In the genomic region with DNA sequence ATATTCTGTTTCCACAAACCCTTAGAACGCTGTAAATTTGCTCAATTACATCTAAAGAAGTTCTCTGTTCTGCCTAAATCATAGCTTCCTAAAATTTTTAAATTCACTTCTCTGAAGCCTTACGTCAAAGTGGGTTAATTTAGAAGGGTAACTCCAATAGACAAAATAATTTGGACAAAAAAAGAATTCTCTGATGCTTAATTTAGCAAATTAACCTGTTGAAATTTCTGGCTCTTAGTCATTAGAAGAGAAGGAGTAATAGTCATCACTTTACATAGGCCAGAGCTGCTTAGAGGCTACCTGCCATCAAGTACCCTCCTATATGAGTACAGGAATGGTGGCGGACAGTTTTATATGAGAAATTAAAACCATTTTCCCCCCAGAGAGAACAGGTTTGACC, we compare ENCODE assay signal across 10 cellular contexts. TPM values are rescaled to one million over a fixed set of nuclear protein-coding genes. Genes with fewer than 3 reads are reported as not detected.
DNase-seq lines count a peak whose midpoint lies in the region; TF ChIP-seq lines count a peak whose summit lies in the region.
"Had no signal": no experiment of that assay in that cellular context is flagged by ENCODE, and none has a peak within 500 bp of the region (broad histone marks: within the 10 kb centered on the region; RNA-seq: fewer than 3 reads in every experiment).

No MANE protein-coding gene starts in this region.

- H3K4me3 Mint-ChIP-seq in neural crest cell, result peak overlapping the region; percentile 60
- no peak overlapping the region for H3K4me3 Mint-ChIP-seq in CD14-positive monocyte

- H3K27ac ChIP-seq in mammary epithelial cell (ENCODE audit: insufficient read depth, low read depth, low read length), result peak overlapping the region; percentile 98
- no peak overlapping the region for H3K27ac ChIP-seq in colonic mucosa
- no peak overlapping the region for H3K27ac ChIP-seq in RWPE1

- BruUV-seq in mammary epithelial cell (replicated peaks; lab: Mats Ljungman, UMichigan), result TSS peak; percentile 5

- no peaks in the 10 kb centered on the region for H3K27me3 ChIP-seq in mammary epithelial cell (ENCODE audit: insufficient read depth, low read length)
- no peaks in the 10 kb centered on the region for H3K27me3 ChIP-seq in colonic mucosa

- H3K4me1 ChIP-seq in mammary epithelial cell (ENCODE audit: insufficient read depth, low read length) (peaks cover 39% of the 10 kb centered on the region), colonic mucosa (peaks cover 9% of the 10 kb centered on the region)

- H3K4me2 ChIP-seq in mammary epithelial cell (ENCODE audit: insufficient read depth, low read depth, low read length), result peak overlapping the region; percentile 93

- H3K9me3 Mint-ChIP-seq in neural crest cell (no peaks in the 10 kb centered on the region), CD14-positive monocyte (peaks cover 0 to 2% (median 0%) of the 10 kb centered on the region in 7 donors)

- H3K9ac ChIP-seq in mammary epithelial cell (ENCODE audit: insufficient read depth, low read length) (no peak overlapping the region), colonic mucosa (ENCODE audit: low read depth in 2 of 2, low read length in 2 of 2) (no peak overlapping the region)

- H3K4me3 ChIP-seq in AG10803 (ENCODE audit: low read length) (peak overlapping the region; percentile 92), HFF-Myc (replicated peaks; ENCODE audit: low read depth, low read length) (peak overlapping the region; percentile 68; the same call in 1 of the 2 replicates), mammary epithelial cell (replicated peaks in 1 of 3; ENCODE audit: insufficient read depth in 1 of 3, low read depth in 2 of 3, low read length in 3 of 3) (peak overlapping the region; percentile 48 to 99 (median 77)), colonic mucosa (no peak overlapping the region)

- CTCF ChIA-PET in mammary epithelial cell (lab: Charles Lee; ENCODE audit: low non-redundant PET) (no interaction called here), RWPE1 (lab: Yijun Ruan, JAX) (interaction anchor here (0.6 to 0.7 kb wide), 2 partner anchors 263 to 660 kb away, joined by 3 read pairs; no protein-coding TSS in a partner anchor)

- H4K20me1 ChIP-seq in mammary epithelial cell (ENCODE audit: insufficient read depth, low read length), result peaks cover 25% of the 10 kb centered on the region

- H3K79me2 ChIP-seq in mammary epithelial cell (ENCODE audit: insufficient read depth, low read length), result peaks cover 86% of the 10 kb centered on the region

- H3K27ac Mint-ChIP-seq in neural crest cell (ENCODE audit: unreplicated experiment) (no peak overlapping the region), CD14-positive monocyte (peak overlapping the region in 1 of 7 donors; percentile 43)

- DNase-seq in AG10803 (ENCODE audit: low read depth), result no peak
- no peak for DNase-seq in HFF-Myc (ENCODE audit: extremely low read depth, low read depth)
- DNase-seq in mammary epithelial cell, result no peak
- no peak for DNase-seq in neural crest cell (ENCODE audit: low read depth, low spot score)
- DNase-seq in NCI-H82 treated with DMSO at 0.1 percent for 48 hours (lab: John Stamatoyannopoulos, UW; ENCODE audit: unreplicated experiment), result no peak
- no peak for DNase-seq in colonic mucosa
- no peak for DNase-seq in CD14-positive monocyte (ENCODE audit: low spot score)
- DNase-seq in RWPE1 (ENCODE audit: low spot score), result no peak
- DNase-seq: activated CD4-positive, alpha-beta T cell treated with anti-CD3 and anti-CD28 coated beads for 4 hours; NCI-H2171 had no signal

- in situ Hi-C loops in mammary epithelial cell (cut with MboI; ENCODE audit: low sequenced_read_pairs in 2 of 2), result loop anchor here in 1 of 2 donors (25.0 kb wide), 1 partner anchor 254 kb away; no protein-coding TSS in a partner anchor

- intact Hi-C loops in mammary epithelial cell (cut with micrococcal nuclease) (loop anchor here (1.0 to 10.0 kb wide), 3 partner anchors 57 to 637 kb away; no protein-coding TSS in a partner anchor), colonic mucosa (cut with DNase I) (no loop called here), CD14-positive monocyte (cut with micrococcal nuclease) (loop anchor here in 1 of 2 donors (5.0 kb wide), 1 partner anchor 36 kb away; no protein-coding TSS in a partner anchor)

- no peaks in the 10 kb centered on the region for H3K36me3 Mint-ChIP-seq in neural crest cell (ENCODE audit: low read depth)
- peaks cover 10 to 21% of the 10 kb centered on the region in 2 donors for H3K36me3 Mint-ChIP-seq in CD14-positive monocyte

- H2AFZ ChIP-seq in mammary epithelial cell (ENCODE audit: low read depth, low read length), result no peak overlapping the region

- TF ChIP-seq CTCF in AG10803 (conservative IDR thresholded peaks at IDR 0.05; ENCODE audit: low read length) (no peak), HFF-Myc (IDR thresholded peaks at IDR 0.05; ENCODE audit: low read depth, low read length, missing control alignments) (no peak), mammary epithelial cell (conservative IDR thresholded peaks at IDR 0.05 in 1 of 2, IDR thresholded peaks at IDR 0.05 in 1 of 2; ENCODE audit: extremely low read depth in 1 of 2, insufficient read depth in 1 of 2, low read depth in 1 of 2, low read length in 2 of 2) (no peak), neural crest cell (conservative IDR thresholded peaks at IDR 0.05) (no peak), colonic mucosa (IDR thresholded peaks at IDR 0.05) (no peak), CD14-positive monocyte (IDR thresholded peaks at IDR 0.05) (no peak), RWPE1 (conservative IDR thresholded peaks at IDR 0.05; ENCODE audit: low read depth) (no peak)

- H3K36me3 ChIP-seq in mammary epithelial cell (ENCODE audit: insufficient read depth, low read length) (peaks cover 12% of the 10 kb centered on the region), colonic mucosa (no peaks in the 10 kb centered on the region)

- H3K27me3 Mint-ChIP-seq in neural crest cell (ENCODE audit: low read depth) (peaks cover 24% of the 10 kb centered on the region), CD14-positive monocyte (ENCODE audit: low read depth in 3 of 3) (peaks cover 6 to 28% (median 12%) of the 10 kb centered on the region in 3 donors)

- POLR2A ChIA-PET in RWPE1 (lab: Yijun Ruan, JAX; ENCODE audit: low non-redundant PET), result no interaction called here

- H3K9me3 ChIP-seq in mammary epithelial cell (replicated peaks; ENCODE audit: insufficient read depth, low read length), result no peaks in the 10 kb centered on the region
- no peaks in the 10 kb centered on the region for H3K9me3 ChIP-seq in colonic mucosa

- dilution Hi-C loops in mammary epithelial cell (cut with HindIII; ENCODE audit: low sequenced_read_pairs), result loop anchor here (5.0 to 10.0 kb wide), 3 partner anchors 69 to 377 kb away; no protein-coding TSS in a partner anchor

- H3K4me1 Mint-ChIP-seq in neural crest cell (peaks cover 50% of the 10 kb centered on the region), CD14-positive monocyte (peaks cover 61% of the 10 kb centered on the region)

- 92% methylated on average over 3 of the region's 3 CpGs for WGBS in mammary epithelial cell (ENCODE audit: low coverage, missing lambda C conversion rate)

RNA-seq across cellular contexts. Expression of a gene that starts 3.8 kb away (rescaled TPM):
- total RNA-seq in mammary epithelial cell (100 to 1,000 TPM; 161 to 277 TPM), neural crest cell (4.4 and 4.6 TPM in 2 replicates), colonic mucosa (10 to 100 TPM; 26.9 to 38.2 TPM)
- polyA plus RNA-seq in mammary epithelial cell (61.3 TPM), CD14-positive monocyte (1 to 10 TPM; 3.1 to 5.8 TPM)
- polyA minus RNA-seq in mammary epithelial cell, result 74.3 TPM

Comparison
In these comparisons a context has a peak if more than half of its experiments do, and no peak if none do; other contexts are left out.
1. RNA of a gene that starts 3.8 kb away (total RNA-seq): 161 to 277 TPM in mammary epithelial cell; 26.9 to 38.2 TPM in colonic mucosa and 4.4 to 4.6 TPM in neural crest cell; every median in the first group is over 4 times any median in the second.